In the genomic region with DNA sequence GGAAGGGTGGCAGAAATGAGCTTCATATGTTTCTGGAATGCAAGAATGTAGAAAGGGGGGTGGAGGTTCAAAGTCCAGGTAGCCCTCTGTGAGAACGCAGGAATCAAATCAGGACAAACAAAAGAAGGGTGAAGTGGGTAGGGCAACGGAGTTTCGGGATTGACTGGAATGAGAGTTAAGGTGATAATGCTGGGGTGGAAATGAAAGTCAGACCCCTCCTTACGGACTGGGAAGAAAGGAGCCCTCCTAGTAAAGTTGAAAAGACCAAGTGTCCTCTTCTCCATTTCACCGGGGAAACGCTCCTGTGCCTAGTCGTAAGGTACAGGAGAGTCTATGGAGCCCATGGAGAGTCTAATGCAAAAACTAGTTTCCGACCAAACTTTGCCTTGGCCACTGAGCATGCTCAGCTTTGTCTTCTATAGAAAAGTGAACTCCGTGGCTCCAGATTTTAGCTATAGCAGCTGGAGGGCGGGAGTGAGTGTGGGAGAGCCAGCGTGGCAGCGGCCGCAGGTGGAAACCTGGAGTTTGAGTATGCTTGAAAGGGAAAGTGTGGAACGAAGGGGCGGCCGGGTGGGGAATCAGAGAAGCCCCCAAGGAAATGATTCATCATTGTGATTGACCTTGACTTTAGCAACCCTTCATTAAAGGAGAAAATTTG, we compare ENCODE assay signal across 8 cellular contexts. TPM values are rescaled to one million over a fixed set of nuclear protein-coding genes. Genes with fewer than 3 reads are reported as not detected.
DNase-seq lines count a peak whose midpoint lies in the region; ATAC-seq and TF ChIP-seq lines count a peak whose summit lies in the region.

No MANE protein-coding gene starts in this region.

- ATAC-seq in HG03060 (IDR thresholded peaks at IDR 0.05; ENCODE audit: low read depth, unreplicated experiment) (peak; percentile 25), esophagus mucosa (peak; percentile 65)

- H3K9me3 ChIP-seq in muscle layer of duodenum (ENCODE audit: control insufficient read depth in 1 of 2, low read length in 2 of 2), result no peaks in the 10 kb centered on the region
- H3K9me3 ChIP-seq in tibial nerve, result peaks cover 0 to 15% (median 7%) of the 10 kb centered on the region in 4 donors

- no peak for TF ChIP-seq POLR2A in tibial nerve (IDR thresholded peaks at IDR 0.05)

- H3K27ac ChIP-seq in muscle layer of duodenum (ENCODE audit: low read length) (no peak overlapping the region), tibial nerve (peak overlapping the region in 2 of 4 donors; percentile 83 to 84)

- no peak for TF ChIP-seq EP300 in tibial nerve (IDR thresholded peaks at IDR 0.05)

- H3K27me3 ChIP-seq in muscle layer of duodenum (ENCODE audit: low read depth, low read length) (no peaks in the 10 kb centered on the region), tibial nerve (no peaks in the 10 kb centered on the region)

- DNase-seq in GM03348 (ENCODE audit: low spot score), result peak; percentile 49
- DNase-seq in NCI-H510A treated with DMSO at 0.1 percent for 48 hours (lab: John Stamatoyannopoulos, UW), result peak; percentile 95
- DNase-seq in activated CD8-positive, alpha-beta memory T cell treated with anti-CD3 and anti-CD28 coated beads for 24 hours, result peak; percentile 65
- no peak for DNase-seq in tibial nerve (ENCODE audit: low spot score in 2 of 2)
- DNase-seq in middle frontal gyrus (ENCODE audit: extremely low spot score, low spot score), result no peak

- no peaks in the 10 kb centered on the region for H3K36me3 ChIP-seq in muscle layer of duodenum (ENCODE audit: control insufficient read depth in 1 of 2, insufficient read depth in 2 of 2, low read length in 2 of 2)
- no peaks in the 10 kb centered on the region for H3K36me3 ChIP-seq in tibial nerve

- H3K4me3 ChIP-seq in muscle layer of duodenum (ENCODE audit: low read depth in 1 of 2, low read length in 2 of 2) (peak overlapping the region; percentile 92 to 98), tibial nerve (peak overlapping the region; percentile 64 to 89 (median 84))

- H3K4me1 ChIP-seq in muscle layer of duodenum (ENCODE audit: control insufficient read depth in 1 of 2, insufficient read depth in 2 of 2, low read length in 2 of 2) (peaks cover 8 to 17% of the 10 kb centered on the region in 2 donors), tibial nerve (peaks cover 0 to 30% (median 3%) of the 10 kb centered on the region in 4 donors)

- 0 to 2% methylated on average over 16 of the region's 16 CpGs for WGBS in tibial nerve, 2 donors

- no peak for TF ChIP-seq CTCF in tibial nerve (IDR thresholded peaks at IDR 0.05)

RNA-seq across cellular contexts. Expression of a gene that starts 1.4 kb away (rescaled TPM):
- total RNA-seq in esophagus mucosa (21.9 TPM), tibial nerve (10 to 100 TPM; 22.8 to 50.0 (median 39.6) TPM)

Comparison
In these comparisons a context has a peak if more than half of its experiments do, and no peak if none do; other contexts are left out.
1. DNase-seq: peak in GM03348 (single experiment), NCI-H510A treated with DMSO at 0.1 percent for 48 hours (single experiment) and activated CD8-positive, alpha-beta memory T cell treated with anti-CD3 and anti-CD28 coated beads for 24 hours (single experiment); none in tibial nerve (0 of 2) and middle frontal gyrus (single experiment).